17 cellular contexts compared by ENCODE assay signal in genomic region chr2:174772492-174772801, GRCh38. TPM values are rescaled to one million over a fixed set of nuclear protein-coding genes. Genes with fewer than 3 reads are reported as not detected.
DNase-seq lines count a peak whose midpoint lies in the region; ATAC-seq and TF ChIP-seq lines count a peak whose summit lies in the region.
"Had no signal": no experiment of that assay in that cellular context is flagged by ENCODE, and none has a peak within 500 bp of the region (broad histone marks: within the 10 kb centered on the region; RNA-seq: fewer than 3 reads in every experiment).

No MANE protein-coding gene starts in this region.

- peaks cover 16 to 28% (median 27%) of the 10 kb centered on the region in 4 donors for H3K4me1 Mint-ChIP-seq in naive thymus-derived CD8-positive, alpha-beta T cell
- H3K4me1 Mint-ChIP-seq in stimulated activated naive B cell treated with anti-CD40 and anti-IgM and Interleukin-4, amounts not matched to agents 10 μg/mL and 1 μg/mL and 100 μg/mL, for 72 hours: peaks cover 4 to 5% of the 10 kb centered on the region in 2 donors

- DNase-seq in left ventricle myocardium inferior: no peak
- no peak for DNase-seq in heart left ventricle
- DNase-seq in dorsolateral prefrontal cortex: no peak
- no peak for DNase-seq in naive thymus-derived CD8-positive, alpha-beta T cell
- no peak for DNase-seq in upper lobe of right lung
- no peak for DNase-seq in sciatic nerve (ENCODE audit: low spot score)
- no peak for DNase-seq in erythroblast (lab: John Stamatoyannopoulos, UW)
- no peak for DNase-seq in stimulated activated naive B cell treated with anti-CD40 and anti-IgM and Interleukin-4, amounts not matched to agents 10 μg/mL and 1 μg/mL and 100 μg/mL, for 72 hours
- DNase-seq: activated CD4-positive, alpha-beta T cell treated with anti-CD3 and anti-CD28 coated beads, Interleukin-2, amount 50 U/mL, for 48 hours; COR-L47; GDM1; islet precursor cell; NCI-H1092; NCI-H2171; stimulated activated CD4-positive, alpha-beta T cell treated with anti-CD3 and anti-CD28 coated beads, Interleukin-2, amount 100 ng/mL, for 24 hours had no signal

- H3K36me3 ChIP-seq in left ventricle myocardium inferior (no peaks in the 10 kb centered on the region), heart left ventricle (no peaks in the 10 kb centered on the region), upper lobe of right lung (no peaks in the 10 kb centered on the region)

- no peaks in the 10 kb centered on the region for H3K27me3 Mint-ChIP-seq in naive thymus-derived CD8-positive, alpha-beta T cell
- peaks cover 18 to 40% of the 10 kb centered on the region in 2 donors for H3K27me3 Mint-ChIP-seq in stimulated activated naive B cell treated with anti-CD40 and anti-IgM and Interleukin-4, amounts not matched to agents 10 μg/mL and 1 μg/mL and 100 μg/mL, for 72 hours

- 64 to 73% (median 67%) methylated on average over 5 of the region's 5 CpGs for WGBS in heart left ventricle, 4 donors

- H3K4me3 ChIP-seq in left ventricle myocardium inferior (peak overlapping the region; percentile 37), heart left ventricle (no peak overlapping the region), dorsolateral prefrontal cortex (peak overlapping the region in 12 of 59 donors; percentile 0 to 54 (median 40)), upper lobe of right lung (no peak overlapping the region)

- peak overlapping the region in 9 of 10 donors; percentile 48 to 90 (median 67) for H3K27ac Mint-ChIP-seq in naive thymus-derived CD8-positive, alpha-beta T cell
- H3K27ac Mint-ChIP-seq in stimulated activated naive B cell treated with anti-CD40 and anti-IgM and Interleukin-4, amounts not matched to agents 10 μg/mL and 1 μg/mL and 100 μg/mL, for 72 hours: no peak overlapping the region
- H3K27ac Mint-ChIP-seq: activated T-helper 2 cell treated with anti-CD3 and anti-CD28 coated beads, Interferon-gamma antibody, Interleukin-2, Interleukin-4, amounts not matched to agents 10 μg/mL and 5 μg/mL and 100 μg/mL, durations not matched to agents 14 hours and 24 hours and 36 hours had no signal

- H3K27me3 ChIP-seq in left ventricle myocardium inferior (ENCODE audit: low read depth) (no peaks in the 10 kb centered on the region), heart left ventricle (no peaks in the 10 kb centered on the region), dorsolateral prefrontal cortex (no peaks in the 10 kb centered on the region), upper lobe of right lung (no peaks in the 10 kb centered on the region)

- H3K9me3 Mint-ChIP-seq in naive thymus-derived CD8-positive, alpha-beta T cell: no peaks in the 10 kb centered on the region
- H3K9me3 Mint-ChIP-seq in stimulated activated naive B cell treated with anti-CD40 and anti-IgM and Interleukin-4, amounts not matched to agents 10 μg/mL and 1 μg/mL and 100 μg/mL, for 72 hours: no peaks in the 10 kb centered on the region
- H3K9me3 Mint-ChIP-seq: activated T-helper 2 cell treated with anti-CD3 and anti-CD28 coated beads, Interferon-gamma antibody, Interleukin-2, Interleukin-4, amounts not matched to agents 10 μg/mL and 5 μg/mL and 100 μg/mL, durations not matched to agents 14 hours and 24 hours and 36 hours had no signal

- no peak for ATAC-seq in heart left ventricle
- no peak for ATAC-seq in naive thymus-derived CD8-positive, alpha-beta T cell
- ATAC-seq in upper lobe of right lung: no peak
- no peak for ATAC-seq in sciatic nerve
- no peak for ATAC-seq in stimulated activated naive B cell treated with anti-CD40 and anti-IgM and Interleukin-4, amounts not matched to agents 10 μg/mL and 1 μg/mL and 100 μg/mL, for 72 hours (replicated peaks)

- POLR2A ChIA-PET in naive thymus-derived CD8-positive, alpha-beta T cell (lab: Charles Lee): interaction anchor here (1.0 kb wide), 1 partner anchor 232 kb away, joined by 3 read pairs; no protein-coding TSS in a partner anchor

- TF ChIP-seq POLR2A in heart left ventricle (IDR thresholded peaks at IDR 0.05) (no peak), erythroblast (IDR thresholded peaks at IDR 0.05; ENCODE audit: low read length) (no peak)

- TF ChIP-seq CTCF in left ventricle myocardium inferior (IDR thresholded peaks at IDR 0.05; ENCODE audit: borderline replicate concordance) (no peak), heart left ventricle (IDR thresholded peaks at IDR 0.05) (no peak), dorsolateral prefrontal cortex (IDR thresholded peaks at IDR 0.05 in 54 of 56, conservative IDR thresholded peaks at IDR 0.05 in 2 of 56; ENCODE audit: low read depth in 1 of 56, partially characterized antibody in 56 of 56) (no peak), upper lobe of right lung (IDR thresholded peaks at IDR 0.05) (no peak)

- intact Hi-C loops in left ventricle myocardium inferior (cut with micrococcal nuclease): loop anchor here (5.0 kb wide), 1 partner anchor 215 kb away; no protein-coding TSS in a partner anchor
- intact Hi-C loops in heart left ventricle (cut with DNase I): loop anchor here in 5 of 10 donors (2.0 to 10.0 kb wide), 5 partner anchors 112 to 218 kb away; no protein-coding TSS in a partner anchor
- intact Hi-C loops in dorsolateral prefrontal cortex (cut with DNase I): loop anchor here in 1 of 2 donors (2.0 to 10.0 kb wide), 3 partner anchors 72 to 218 kb away; no protein-coding TSS in a partner anchor
- intact Hi-C loops in upper lobe of right lung (cut with DNase I): loop anchor here (10.0 kb wide), 1 partner anchor 212 kb away; no protein-coding TSS in a partner anchor
- intact Hi-C loops in sciatic nerve (cut with DNase I): loop anchor here (5.0 kb wide), 1 partner anchor 220 kb away; no protein-coding TSS in a partner anchor

- H3K4me1 ChIP-seq in left ventricle myocardium inferior (peaks cover 13% of the 10 kb centered on the region), heart left ventricle (peaks cover 0 to 15% (median 9%) of the 10 kb centered on the region in 12 donors), upper lobe of right lung (peaks cover 4% of the 10 kb centered on the region)

- H3K36me3 Mint-ChIP-seq in naive thymus-derived CD8-positive, alpha-beta T cell: no peaks in the 10 kb centered on the region
- H3K36me3 Mint-ChIP-seq in stimulated activated naive B cell treated with anti-CD40 and anti-IgM and Interleukin-4, amounts not matched to agents 10 μg/mL and 1 μg/mL and 100 μg/mL, for 72 hours: no peaks in the 10 kb centered on the region

- no peak overlapping the region for H3K4me3 Mint-ChIP-seq in naive thymus-derived CD8-positive, alpha-beta T cell
- no peak overlapping the region for H3K4me3 Mint-ChIP-seq in stimulated activated naive B cell treated with anti-CD40 and anti-IgM and Interleukin-4, amounts not matched to agents 10 μg/mL and 1 μg/mL and 100 μg/mL, for 72 hours

- H3K9me3 ChIP-seq in left ventricle myocardium inferior (replicated peaks) (no peaks in the 10 kb centered on the region), heart left ventricle (no peaks in the 10 kb centered on the region), upper lobe of right lung (no peaks in the 10 kb centered on the region)

- H3K27ac ChIP-seq in left ventricle myocardium inferior (replicated peaks) (no peak overlapping the region), heart left ventricle (peak overlapping the region in 1 of 12 donors; percentile 61), dorsolateral prefrontal cortex (peak overlapping the region in 58 of 59 donors; percentile 14 to 92 (median 79)), upper lobe of right lung (peak overlapping the region; percentile 38)

RNA-seq across cellular contexts. Expression of gene CHRNA1, which starts 8.2 kb away (rescaled TPM):
- total RNA-seq in left ventricle myocardium inferior: 0.33 TPM
- 1 to 10 TPM in 2 of 9 donors, under 1 TPM in 4, not detected in 3; 0.25 to 1.8 (median 0.86) TPM for total RNA-seq in heart left ventricle
- polyA plus RNA-seq in heart left ventricle: under 1 TPM; 0.07 to 0.99 TPM
- total RNA-seq in dorsolateral prefrontal cortex: 1 to 10 TPM in 46 of 120 experiments, under 1 TPM in 70, not detected in 4; 0.28 to 2.6 (median 0.94) TPM
- not detected for total RNA-seq in naive thymus-derived CD8-positive, alpha-beta T cell
- polyA plus RNA-seq in naive thymus-derived CD8-positive, alpha-beta T cell: not detected
- 0.52 TPM for total RNA-seq in upper lobe of right lung
- 0.31 TPM for total RNA-seq in sciatic nerve
- total RNA-seq: activated T-helper 2 cell treated with anti-CD3 and anti-CD28 coated beads, Interferon-gamma antibody, Interleukin-2, Interleukin-4, amounts not matched to agents 10 μg/mL and 5 μg/mL and 100 μg/mL, durations not matched to agents 14 hours and 24 hours and 36 hours; mucosa of gallbladder had no signal
